In genomic region chr10:35453855-35454532, GRCh38 we compare ENCODE assay signal across 11 cellular contexts.
DNase-seq lines count a peak whose midpoint lies in the region; ATAC-seq, FAIRE-seq and TF ChIP-seq lines count a peak whose summit lies in the region.
"Had no signal": no experiment of that assay in that cellular context is flagged by ENCODE, and none has a peak within 500 bp of the region (broad histone marks: within the 10 kb centered on the region; RNA-seq: fewer than 3 reads in every experiment).

No MANE protein-coding gene starts in this region.

- no peak for TF ChIP-seq EP300 in K562 (IDR thresholded peaks at IDR 0.05; ENCODE audit: low read length)

- POLR2A ChIA-PET in K562 (lab: Yijun Ruan, JAX), result interaction anchor here (1.3 to 1.6 kb wide), 2 partner anchors 11 to 13 kb away, joined by 3 to 4 read pairs; no protein-coding TSS in a partner anchor

- TF ChIP-seq RAD21 in K562 (CRISPR knock-in tag; conservative IDR thresholded peaks at IDR 0.05 in 1 of 2, IDR thresholded peaks at IDR 0.05 in 1 of 2), result no peak

- no peak overlapping the region for H2AK5ac ChIP-seq in H9 (ENCODE audit: insufficient read length, low read length)

- DNase-seq in H9, result no peak
- no peak for DNase-seq in K562 (ENCODE audit: extremely low read depth in 1 of 4, low spot score in 3 of 4)
- no peak for DNase-seq in left ventricle myocardium inferior
- DNase-seq in NCI-H524 treated with DMSO at 0.1 percent for 48 hours (lab: John Stamatoyannopoulos, UW), result no peak
- DNase-seq in activated CD8-positive, alpha-beta memory T cell treated with anti-CD3 and anti-CD28 coated beads, Interleukin-2, amount 50 U/mL, for 48 hours, result no peak
- no peak for DNase-seq in stimulated activated CD4-positive, alpha-beta T cell treated with anti-CD3 and anti-CD28 coated beads, Interleukin-4, amount 100 ng/mL, for 24 hours
- DNase-seq in G401 (ENCODE audit: low spot score), result no peak
- DNase-seq: activated naive CD4-positive, alpha-beta T cell treated with anti-CD3 and anti-CD28 coated beads for 36 hours; NCI-H524; occipital lobe had no signal

- CTCF ChIA-PET in K562 (lab: Yijun Ruan, JAX; ENCODE audit: low intra/inter-chr PET ratio), result no interaction called here

- in situ Hi-C loops in K562 (cut with MboI), result no loop called here
- in situ Hi-C loops in G401 (cut with HindIII; ENCODE audit: low sequenced_read_pairs), result no loop called here

- H2AFZ ChIP-seq in H9 (ENCODE audit: low read length), result no peak overlapping the region
- H2AFZ ChIP-seq in K562 (ENCODE audit: low read depth, low read length), result no peak overlapping the region

- H3K18ac ChIP-seq in H9 (ENCODE audit: insufficient read length, low read depth, low read length), result no peak overlapping the region

- no peak for ATAC-seq in K562

- no peaks in the 10 kb centered on the region; the same call in 2 of the 3 replicates for H3K36me3 ChIP-seq in K562 (ENCODE audit: control insufficient read depth, insufficient read depth, low read length)
- no peaks in the 10 kb centered on the region for H3K36me3 ChIP-seq in left ventricle myocardium inferior
- no peaks in the 10 kb centered on the region for H3K36me3 ChIP-seq in skeletal muscle satellite cell (ENCODE audit: insufficient read depth, low read length)

- H3K23me2 ChIP-seq in H9 (ENCODE audit: insufficient read length, low read depth, low read length, poor library complexity, severe bottlenecking), result no peaks in the 10 kb centered on the region

- peak overlapping the region in 2 of 3 experiments; percentile 16 to 35; a peak in 3 of 7 replicates for H3K27ac Mint-ChIP-seq in H9
- H3K27ac Mint-ChIP-seq: activated naive CD4-positive, alpha-beta T cell treated with anti-CD3 and anti-CD28 coated beads for 36 hours had no signal

- no peak for FAIRE-seq in K562 (lab: Jason Lieb, UNC)

- no peak for TF ChIP-seq POLR2A in K562 (conservative IDR thresholded peaks at IDR 0.05)

- no peak overlapping the region for H3K4ac ChIP-seq in H9 (ENCODE audit: low read depth, low read length)

- no CpG with 5 or more reads among the region's 12 CpGs for WGBS in H9 (ENCODE audit: extremely low coverage, insufficient read length, low lambda C conversion rate)
- WGBS in K562 (ENCODE audit: insufficient coverage, low coverage, missing lambda C conversion rate), result 85% methylated on average over 12 of the region's 12 CpGs

- no peak overlapping the region for H3K4me3 ChIP-seq in K562
- peak overlapping the region; percentile 39 for H3K4me3 ChIP-seq in left ventricle myocardium inferior
- peak overlapping the region; percentile 61 for H3K4me3 ChIP-seq in skeletal muscle satellite cell (ENCODE audit: low read length)

- H4K91ac ChIP-seq in H9 (ENCODE audit: insufficient read length, low read depth, low read length), result no peak overlapping the region

- no peak overlapping the region for H3K4me3 Mint-ChIP-seq in H9
- H3K4me3 Mint-ChIP-seq: activated naive CD4-positive, alpha-beta T cell treated with anti-CD3 and anti-CD28 coated beads for 36 hours had no signal

- no peaks in the 10 kb centered on the region for H3K79me1 ChIP-seq in H9 (ENCODE audit: insufficient read depth, low read depth, low read length, poor library complexity, severe bottlenecking)

- intact Hi-C loops in K562 (cut with micrococcal nuclease) (loop anchor here (5.0 kb wide), 1 partner anchor 62 kb away; no protein-coding TSS in a partner anchor), left ventricle myocardium inferior (cut with micrococcal nuclease) (no loop called here)

- TF ChIP-seq CTCF in H9 (conservative IDR thresholded peaks at IDR 0.05) (no peak), K562 (IDR thresholded peaks at IDR 0.05 in 2 of 3, conservative IDR thresholded peaks at IDR 0.05 in 1 of 3; ENCODE audit: insufficient read depth in 2 of 3, low read depth in 1 of 3, low read length in 3 of 3) (no peak), left ventricle myocardium inferior (IDR thresholded peaks at IDR 0.05; ENCODE audit: borderline replicate concordance) (no peak)

- no peak overlapping the region for H4K5ac ChIP-seq in H9 (ENCODE audit: insufficient read length, low read depth, low read length)

- H3K4me1 ChIP-seq in H9 (ENCODE audit: insufficient read depth, low read length) (peaks cover 6% of the 10 kb centered on the region; the same call in 1 of the 2 replicates), K562 (replicated peaks in 1 of 2; ENCODE audit: control insufficient read depth in 2 of 2, insufficient read depth in 2 of 2, low read length in 2 of 2) (peaks cover 29 to 53% of the 10 kb centered on the region in 2 experiments), left ventricle myocardium inferior (peaks cover 100% of the 10 kb centered on the region), skeletal muscle satellite cell (ENCODE audit: control insufficient read depth, insufficient read depth, low read length) (peaks cover 67% of the 10 kb centered on the region)

- H4K20me1 ChIP-seq in H9 (ENCODE audit: control insufficient read depth, insufficient read depth, insufficient read length), result no peaks in the 10 kb centered on the region
- H4K20me1 ChIP-seq in K562 (replicated peaks; ENCODE audit: control insufficient read depth, insufficient read depth, low read length), result peaks cover 34% of the 10 kb centered on the region

- no peak overlapping the region for H2BK20ac ChIP-seq in H9 (ENCODE audit: low read depth, low read length, poor library complexity, severe bottlenecking)

- H3K9me3 ChIP-seq in H9 (ENCODE audit: control insufficient read depth, low read depth, low read length) (no peaks in the 10 kb centered on the region), K562 (replicated peaks; ENCODE audit: control insufficient read depth, insufficient read depth, low read depth, low read length) (no peaks in the 10 kb centered on the region), left ventricle myocardium inferior (replicated peaks) (no peaks in the 10 kb centered on the region), skeletal muscle satellite cell (replicated peaks; ENCODE audit: low read length) (no peaks in the 10 kb centered on the region)

- H3T11ph ChIP-seq in H9 (ENCODE audit: low read length), result no peak overlapping the region

- no peak overlapping the region for H3K56ac ChIP-seq in H9 (ENCODE audit: insufficient read length, low read depth, low read length)

- H3K4me2 ChIP-seq in H9 (ENCODE audit: insufficient read depth, insufficient read length, low read length) (no peak overlapping the region), K562 (ENCODE audit: insufficient read depth, low read length) (no peak overlapping the region; the same call in 1 of the 2 replicates), skeletal muscle satellite cell (ENCODE audit: low read length) (peak overlapping the region; percentile 81)

- H2BK15ac ChIP-seq in H9 (ENCODE audit: low read depth, low read length), result no peak overlapping the region

- H3K27me3 ChIP-seq in H9 (ENCODE audit: insufficient read depth, low read length) (no peaks in the 10 kb centered on the region), K562 (ENCODE audit: control insufficient read depth in 2 of 2, insufficient read depth in 2 of 2, low read length in 2 of 2) (no peaks in the 10 kb centered on the region), left ventricle myocardium inferior (ENCODE audit: low read depth) (no peaks in the 10 kb centered on the region), skeletal muscle satellite cell (ENCODE audit: control insufficient read depth, insufficient read depth, low read length) (no peaks in the 10 kb centered on the region)

- no peak overlapping the region for H2BK12ac ChIP-seq in H9 (ENCODE audit: insufficient read length, low read depth, low read length)

- H3K9me1 ChIP-seq in K562 (ENCODE audit: control insufficient read depth, insufficient read depth, low read length), result peaks cover 6% of the 10 kb centered on the region

- no peak overlapping the region for H4K8ac ChIP-seq in H9 (replicated peaks; ENCODE audit: insufficient read length, low read depth, low read length)

- H3K27ac ChIP-seq in H9 (ENCODE audit: insufficient read length, low read depth, low read length), result no peak overlapping the region
- peak overlapping the region; percentile 10; the same call in 1 of the 3 replicates for H3K27ac ChIP-seq in K562 (ENCODE audit: extremely low read depth, low read depth, low read length)
- peak overlapping the region; percentile 85 for H3K27ac ChIP-seq in left ventricle myocardium inferior (replicated peaks)

- no TSS peak for BruUV-seq in K562 (replicated peaks; lab: Mats Ljungman, UMichigan)

- peaks cover 56 to 64% of the 10 kb centered on the region in 2 experiments for H3K4me1 Mint-ChIP-seq in H9

- H3K36me3 Mint-ChIP-seq in H9 (ENCODE audit: insufficient read depth in 1 of 3, low read depth in 3 of 3), result no peaks in the 10 kb centered on the region

- no peak overlapping the region for H2BK5ac ChIP-seq in H9 (ENCODE audit: insufficient read length, low read length)

- no peak overlapping the region for H3K14ac ChIP-seq in H9 (ENCODE audit: insufficient read depth, low read length)

- H3K23ac ChIP-seq in H9 (ENCODE audit: insufficient read length, low read depth, low read length), result no peak overlapping the region

- H3K9me3 Mint-ChIP-seq in H9, result no peaks in the 10 kb centered on the region
- H3K9me3 Mint-ChIP-seq: activated naive CD4-positive, alpha-beta T cell treated with anti-CD3 and anti-CD28 coated beads for 36 hours had no signal

- H3K9ac ChIP-seq in H9 (ENCODE audit: extremely low read depth, insufficient read length, low read length) (no peak overlapping the region), K562 (ENCODE audit: insufficient read depth in 1 of 2, low read depth in 2 of 2, low read length in 2 of 2) (0 out of 4 replicates have a peak overlapping the region, but pooled peaks of 1 of the 2 experiments have one; percentile 67), skeletal muscle satellite cell (ENCODE audit: low read depth, low read length) (no peak overlapping the region)

- H3K79me2 ChIP-seq in H9 (ENCODE audit: insufficient read depth, low read length) (peaks cover 3% of the 10 kb centered on the region; the same call in 1 of the 2 replicates), K562 (ENCODE audit: control insufficient read depth, insufficient read depth, low read length) (peaks cover 96% of the 10 kb centered on the region)

- H2BK120ac ChIP-seq in H9 (ENCODE audit: low read depth, low read length, poor library complexity, severe bottlenecking), result no peak overlapping the region

- H3K27me3 Mint-ChIP-seq in H9 (ENCODE audit: low read depth), result no peaks in the 10 kb centered on the region

TF ChIP-seq in K562, 482 proteins besides CTCF, POLR2A, EP300 and RAD21 (continues in another document):
- TF ChIP-seq MAFK (IDR thresholded peaks at IDR 0.05; ENCODE audit: low read length) (peak; percentile 61; the same call in 1 of the 2 replicates), CEBPB (tag; IDR thresholded peaks at IDR 0.05) (peak; percentile 81), FOSL1 (tag; conservative IDR thresholded peaks at IDR 0.05) (peak; percentile 58), CEBPG (CRISPR knock-in tag; IDR thresholded peaks at IDR 0.05) (no peak), CEBPG (tag; conservative IDR thresholded peaks at IDR 0.05 in 1 of 2, IDR thresholded peaks at IDR 0.05 in 1 of 2) (peak; percentile 42 to 58; a peak in 3 of 4 replicates), NFE2L1 (tag; IDR thresholded peaks at IDR 0.05; ENCODE audit: borderline replicate concordance, low read depth) (peak; percentile 68), TRIM24 (IDR thresholded peaks at IDR 0.05) (0 out of 4 replicates have a peak, but pooled peaks of 1 of the 2 experiments have one; percentile 44)
